14 cellular contexts compared by ENCODE assay signal in genomic region chr3:183551930-183552329, GRCh38. TPM values are rescaled to one million over a fixed set of nuclear protein-coding genes. Genes with fewer than 3 reads are reported as not detected.
DNase-seq lines count a peak whose midpoint lies in the region; ATAC-seq and TF ChIP-seq lines count a peak whose summit lies in the region.
"Had no signal": no experiment of that assay in that cellular context is flagged by ENCODE, and none has a peak within 500 bp of the region (broad histone marks: within the 10 kb centered on the region; RNA-seq: fewer than 3 reads in every experiment).

No MANE protein-coding gene starts in this region.

- peak overlapping the region; percentile 100 for H3K27ac Mint-ChIP-seq in activated CD4-positive, alpha-beta T cell treated with anti-CD3 and anti-CD28 coated beads for 36 hours
- H3K27ac Mint-ChIP-seq in activated T-helper 1 cell treated with anti-CD3 and anti-CD28 coated beads, Interleukin-12 subunit alpha, Interleukin-12 subunit beta, Interleukin-2, Interleukin-4 antibody, amounts not matched to agents 30 ng/mL and 10 ng/mL and 1 ng/mL, durations not matched to agents 14 hours and 24 hours and 36 hours: no peak overlapping the region

- peaks cover 53% of the 10 kb centered on the region for H3K36me3 Mint-ChIP-seq in activated CD4-positive, alpha-beta T cell treated with anti-CD3 and anti-CD28 coated beads for 36 hours (ENCODE audit: low read depth)
- H3K36me3 Mint-ChIP-seq in activated T-helper 1 cell treated with anti-CD3 and anti-CD28 coated beads, Interleukin-12 subunit alpha, Interleukin-12 subunit beta, Interleukin-2, Interleukin-4 antibody, amounts not matched to agents 30 ng/mL and 10 ng/mL and 1 ng/mL, durations not matched to agents 14 hours and 24 hours and 36 hours (ENCODE audit: low read depth): peaks cover 19% of the 10 kb centered on the region

- no peaks in the 10 kb centered on the region for H3K27me3 Mint-ChIP-seq in activated CD4-positive, alpha-beta T cell treated with anti-CD3 and anti-CD28 coated beads for 36 hours
- no peaks in the 10 kb centered on the region for H3K27me3 Mint-ChIP-seq in activated T-helper 1 cell treated with anti-CD3 and anti-CD28 coated beads, Interleukin-12 subunit alpha, Interleukin-12 subunit beta, Interleukin-2, Interleukin-4 antibody, amounts not matched to agents 30 ng/mL and 10 ng/mL and 1 ng/mL, durations not matched to agents 14 hours and 24 hours and 36 hours (ENCODE audit: insufficient read depth)

- H2AFZ ChIP-seq in OCI-LY1 (ENCODE audit: low read length): no peak overlapping the region
- H2AFZ ChIP-seq: parathyroid adenoma had no signal

- no peaks in the 10 kb centered on the region for H3K27me3 ChIP-seq in OCI-LY1 (ENCODE audit: insufficient read depth, low read length)
- H3K27me3 ChIP-seq: MG63 had no signal

- peak overlapping the region; percentile 97 for H3K4me2 ChIP-seq in OCI-LY1 (ENCODE audit: low read length)

- H3K4me1 Mint-ChIP-seq in activated CD4-positive, alpha-beta T cell treated with anti-CD3 and anti-CD28 coated beads for 36 hours: peaks cover 61% of the 10 kb centered on the region
- peaks cover 76% of the 10 kb centered on the region for H3K4me1 Mint-ChIP-seq in activated T-helper 1 cell treated with anti-CD3 and anti-CD28 coated beads, Interleukin-12 subunit alpha, Interleukin-12 subunit beta, Interleukin-2, Interleukin-4 antibody, amounts not matched to agents 30 ng/mL and 10 ng/mL and 1 ng/mL, durations not matched to agents 14 hours and 24 hours and 36 hours (ENCODE audit: low read depth)

- no peaks in the 10 kb centered on the region for H4K20me1 ChIP-seq in OCI-LY1 (ENCODE audit: insufficient read depth, low read length)

- peak overlapping the region; percentile 86 for H3K9ac ChIP-seq in OCI-LY1 (ENCODE audit: low read length)
- H3K9ac ChIP-seq: parathyroid adenoma had no signal

- TF ChIP-seq CTCF in OCI-LY1 (IDR thresholded peaks at IDR 0.05; ENCODE audit: low read length): peak; percentile 29; the same call in 1 of the 2 replicates

- H3K4me3 Mint-ChIP-seq in activated CD4-positive, alpha-beta T cell treated with anti-CD3 and anti-CD28 coated beads for 36 hours: peak overlapping the region; percentile 97
- peak overlapping the region; percentile 97 for H3K4me3 Mint-ChIP-seq in activated T-helper 1 cell treated with anti-CD3 and anti-CD28 coated beads, Interleukin-12 subunit alpha, Interleukin-12 subunit beta, Interleukin-2, Interleukin-4 antibody, amounts not matched to agents 30 ng/mL and 10 ng/mL and 1 ng/mL, durations not matched to agents 14 hours and 24 hours and 36 hours

- no peaks in the 10 kb centered on the region for H3K9me3 Mint-ChIP-seq in activated CD4-positive, alpha-beta T cell treated with anti-CD3 and anti-CD28 coated beads for 36 hours (ENCODE audit: low read depth)
- no peaks in the 10 kb centered on the region for H3K9me3 Mint-ChIP-seq in activated T-helper 1 cell treated with anti-CD3 and anti-CD28 coated beads, Interleukin-12 subunit alpha, Interleukin-12 subunit beta, Interleukin-2, Interleukin-4 antibody, amounts not matched to agents 30 ng/mL and 10 ng/mL and 1 ng/mL, durations not matched to agents 14 hours and 24 hours and 36 hours

- peaks cover 83% of the 10 kb centered on the region for H3K79me2 ChIP-seq in OCI-LY1 (ENCODE audit: insufficient read depth, low read length)
- H3K79me2 ChIP-seq: parathyroid adenoma had no signal

- 0 out of 2 replicates have a peak, but pooled peaks cover 5% of the 10 kb centered on the region for H3F3A ChIP-seq in OCI-LY1 (ENCODE audit: insufficient read depth, low read length)

- CTCF ChIA-PET in activated CD4-positive, alpha-beta T cell treated with anti-CD3 and anti-CD28 coated beads for 36 hours (lab: Charles Lee): interaction anchor here (1.0 to 1.7 kb wide), 5 partner anchors 10 to 84 kb away, joined by 3 to 6 read pairs (median 5); no protein-coding TSS in a partner anchor

- no peaks in the 10 kb centered on the region for H3K9me3 ChIP-seq in OCI-LY1 (ENCODE audit: low read length)
- H3K9me3 ChIP-seq: MG63 had no signal

- H3K4me3 ChIP-seq in OCI-LY1 (ENCODE audit: low read depth, low read length, poor library complexity, severe bottlenecking): peak overlapping the region; percentile 94
- H3K4me3 ChIP-seq: MG63, SK-N-MC had no signal

- H3K27ac ChIP-seq in OCI-LY1 (ENCODE audit: low read depth, low read length, poor library complexity, severe bottlenecking): peak overlapping the region; percentile 95
- H3K27ac ChIP-seq: SK-N-MC had no signal

- H3K9me2 ChIP-seq in OCI-LY1 (ENCODE audit: low read depth, low read length): no peaks in the 10 kb centered on the region

- peaks cover 76% of the 10 kb centered on the region for H3K4me1 ChIP-seq in OCI-LY1 (ENCODE audit: insufficient read depth, low read length, severe bottlenecking)

- DNase-seq in activated CD4-positive, alpha-beta T cell treated with anti-CD3 and anti-CD28 coated beads for 36 hours: peak; percentile 76
- DNase-seq in activated CD4-positive, alpha-beta T cell treated with anti-CD3 and anti-CD28 coated beads for 1 hour: no peak
- no peak for DNase-seq in activated T-helper 1 cell treated with anti-CD3 and anti-CD28 coated beads, Interleukin-12 subunit alpha, Interleukin-12 subunit beta, Interleukin-2, Interleukin-4 antibody, amounts not matched to agents 30 ng/mL and 10 ng/mL and 1 ng/mL, durations not matched to agents 14 hours and 24 hours and 36 hours (ENCODE audit: low spot score)
- DNase-seq in stimulated activated CD4-positive, alpha-beta T cell treated with anti-CD3 and anti-CD28 coated beads, Interleukin-4, amount 100 ng/mL, for 48 hours (ENCODE audit: low read depth in 2 of 2): peak; percentile 39 to 48
- no peak for DNase-seq in dermis blood vessel endothelial cell
- DNase-seq in NCI-H226: no peak
- DNase-seq: cerebellar nuclear complex, mesenchymal stem cell, MG63 had no signal

- no peak for ATAC-seq in activated CD4-positive, alpha-beta T cell treated with anti-CD3 and anti-CD28 coated beads for 36 hours
- ATAC-seq in GM19395 (IDR thresholded peaks at IDR 0.05; ENCODE audit: unreplicated experiment): no peak
- ATAC-seq: esophagus mucosa had no signal

- H3K36me3 ChIP-seq in OCI-LY1 (ENCODE audit: insufficient read depth, low read length): peaks cover 63% of the 10 kb centered on the region
- H3K36me3 ChIP-seq: MG63 had no signal

- POLR2A ChIA-PET in activated CD4-positive, alpha-beta T cell treated with anti-CD3 and anti-CD28 coated beads for 36 hours (lab: Charles Lee): interaction anchor here (1.0 to 1.8 kb wide), 3 partner anchors 25 to 53 kb away, joined by 3 to 7 read pairs (median 4); no protein-coding TSS in a partner anchor

- intact Hi-C loops in activated CD4-positive, alpha-beta T cell treated with anti-CD3 and anti-CD28 coated beads for 36 hours (cut with DNase I, micrococcal nuclease): loop anchor here (2.0 to 10.0 kb wide), 4 partner anchors 71 to 693 kb away; partner anchors contain the start of genes ALG3 (in 1 of the 2), EEF1AKMT4 (in 1 of the 2) and PARL (in 1 of the 2)
- intact Hi-C loops in activated T-helper 1 cell treated with anti-CD3 and anti-CD28 coated beads, Interleukin-12 subunit alpha, Interleukin-12 subunit beta, Interleukin-2, Interleukin-4 antibody, amounts not matched to agents 30 ng/mL and 10 ng/mL and 1 ng/mL, durations not matched to agents 14 hours and 24 hours and 36 hours (cut with micrococcal nuclease): no loop called here

RNA-seq across cellular contexts. Expression of gene KLHL6, which starts 3.6 kb away (rescaled TPM):
- total RNA-seq in activated CD4-positive, alpha-beta T cell treated with anti-CD3 and anti-CD28 coated beads for 36 hours: 10 to 100 TPM; 62.8 to 64.7 TPM
- total RNA-seq in activated T-helper 1 cell treated with anti-CD3 and anti-CD28 coated beads, Interleukin-12 subunit alpha, Interleukin-12 subunit beta, Interleukin-2, Interleukin-4 antibody, amounts not matched to agents 30 ng/mL and 10 ng/mL and 1 ng/mL, durations not matched to agents 14 hours and 24 hours and 36 hours: 38.6 and 40.6 TPM in 2 replicates
- 5.1 and 8.2 TPM in 2 replicates for total RNA-seq in dermis blood vessel endothelial cell

Comparison
In these comparisons a context has a peak if more than half of its experiments do, and no peak if none do; other contexts are left out.
1. DNase-seq: peak in activated CD4-positive, alpha-beta T cell treated with anti-CD3 and anti-CD28 coated beads for 36 hours (single experiment) and stimulated activated CD4-positive, alpha-beta T cell treated with anti-CD3 and anti-CD28 coated beads, Interleukin-4, amount 100 ng/mL, for 48 hours (2 of 2); none in activated CD4-positive, alpha-beta T cell treated with anti-CD3 and anti-CD28 coated beads for 1 hour (single experiment), activated T-helper 1 cell treated with anti-CD3 and anti-CD28 coated beads, Interleukin-12 subunit alpha, Interleukin-12 subunit beta, Interleukin-2, Interleukin-4 antibody, amounts not matched to agents 30 ng/mL and 10 ng/mL and 1 ng/mL, durations not matched to agents 14 hours and 24 hours and 36 hours (single experiment), dermis blood vessel endothelial cell (single experiment) and NCI-H226 (single experiment).